Comparison of ENCODE assay signal across 1 cellular context in genomic region chr1:180198611-180199010, GRCh38.
TF ChIP-seq lines count a peak whose summit lies in the region.

No MANE protein-coding gene starts in this region.

TF ChIP-seq in HepG2, 621 proteins besides CTCF, POLR2A, EP300 and RAD21:
- peak; percentile 55 for TF ChIP-seq AGO2 (optimal IDR thresholded peaks at IDR 0.05; ENCODE audit: low read depth, low read length)
- TF ChIP-seq ZBTB7A (CRISPR knock-in tag; IDR thresholded peaks at IDR 0.05): no peak
